Comparison of ENCODE assay signal across 15 cellular contexts in genomic region chr5:159783731-159784247, GRCh38.
DNase-seq lines count a peak whose midpoint lies in the region; ATAC-seq and TF ChIP-seq lines count a peak whose summit lies in the region.
"Had no signal": no experiment of that assay in that cellular context is flagged by ENCODE, and none has a peak within 500 bp of the region (broad histone marks: within the 10 kb centered on the region; RNA-seq: fewer than 3 reads in every experiment).

No MANE protein-coding gene starts in this region.

- H3K36me3 Mint-ChIP-seq in activated T-helper 1 cell treated with anti-CD3 and anti-CD28 coated beads, Interleukin-12 subunit alpha, Interleukin-12 subunit beta, Interleukin-2, Interleukin-4 antibody, amounts not matched to agents 30 ng/mL and 10 ng/mL and 1 ng/mL, durations not matched to agents 14 hours and 24 hours and 36 hours (ENCODE audit: low read depth): no peaks in the 10 kb centered on the region
- H3K36me3 Mint-ChIP-seq: CD8-positive, alpha-beta memory T cell had no signal

- H3K27me3 ChIP-seq in right atrium auricular region: no peaks in the 10 kb centered on the region
- H3K27me3 ChIP-seq in lung (ENCODE audit: control insufficient read depth, insufficient read depth): peaks cover 3% of the 10 kb centered on the region
- H3K27me3 ChIP-seq in aorta (ENCODE audit: control insufficient read depth in 1 of 2, insufficient read depth in 2 of 2, low read length in 1 of 2): no peaks in the 10 kb centered on the region
- H3K27me3 ChIP-seq: BLaER1 had no signal

- H3K4me3 Mint-ChIP-seq in activated T-helper 1 cell treated with anti-CD3 and anti-CD28 coated beads, Interleukin-12 subunit alpha, Interleukin-12 subunit beta, Interleukin-2, Interleukin-4 antibody, amounts not matched to agents 30 ng/mL and 10 ng/mL and 1 ng/mL, durations not matched to agents 14 hours and 24 hours and 36 hours: no peak overlapping the region
- H3K4me3 Mint-ChIP-seq: CD8-positive, alpha-beta memory T cell had no signal

- H3K36me3 ChIP-seq in right atrium auricular region (no peaks in the 10 kb centered on the region), lung (ENCODE audit: control insufficient read depth in 2 of 2, insufficient read depth in 2 of 2, low read length in 2 of 2) (no peaks in the 10 kb centered on the region), aorta (ENCODE audit: control insufficient read depth in 1 of 2, insufficient read depth in 2 of 2, low read length in 1 of 2) (no peaks in the 10 kb centered on the region)
- H3K36me3 ChIP-seq: BLaER1 had no signal

- H3K4me1 ChIP-seq in right atrium auricular region: peaks cover 0 to 17% of the 10 kb centered on the region in 2 donors
- H3K4me1 ChIP-seq in lung (ENCODE audit: control insufficient read depth in 2 of 2, insufficient read depth in 2 of 2, low read length in 2 of 2): no peaks in the 10 kb centered on the region
- H3K4me1 ChIP-seq in aorta (ENCODE audit: control insufficient read depth in 1 of 2, insufficient read depth in 2 of 2, low read length in 2 of 2): peaks cover 15 to 18% of the 10 kb centered on the region in 2 donors
- H3K4me1 ChIP-seq: BLaER1, Caco-2 had no signal

- ATAC-seq in left cardiac atrium: no peak
- ATAC-seq in lung (ENCODE audit: insufficient read depth, low FRiP score): no peak
- no peak for ATAC-seq in aorta (ENCODE audit: low FRiP score)

- no peak overlapping the region for H3K27ac ChIP-seq in right atrium auricular region
- H3K27ac ChIP-seq in lung (ENCODE audit: low read depth in 1 of 2, low read length in 1 of 2): no peak overlapping the region
- peak overlapping the region; percentile 47 to 87 for H3K27ac ChIP-seq in aorta (ENCODE audit: low read depth in 1 of 2, low read length in 2 of 2)
- H3K27ac ChIP-seq: 22Rv1, BLaER1, GM23248 had no signal

- H3K27me3 Mint-ChIP-seq in activated T-helper 1 cell treated with anti-CD3 and anti-CD28 coated beads, Interleukin-12 subunit alpha, Interleukin-12 subunit beta, Interleukin-2, Interleukin-4 antibody, amounts not matched to agents 30 ng/mL and 10 ng/mL and 1 ng/mL, durations not matched to agents 14 hours and 24 hours and 36 hours (ENCODE audit: insufficient read depth): peaks cover 25% of the 10 kb centered on the region

- no peaks in the 10 kb centered on the region for H3K9me3 ChIP-seq in right atrium auricular region
- no peaks in the 10 kb centered on the region for H3K9me3 ChIP-seq in lung (ENCODE audit: control insufficient read depth in 2 of 2, insufficient read depth in 1 of 2, low read length in 1 of 2)
- no peaks in the 10 kb centered on the region for H3K9me3 ChIP-seq in aorta (ENCODE audit: control insufficient read depth, low read length)
- H3K9me3 ChIP-seq: BLaER1, Caco-2 had no signal

- peaks cover 27% of the 10 kb centered on the region for H3K4me1 Mint-ChIP-seq in activated T-helper 1 cell treated with anti-CD3 and anti-CD28 coated beads, Interleukin-12 subunit alpha, Interleukin-12 subunit beta, Interleukin-2, Interleukin-4 antibody, amounts not matched to agents 30 ng/mL and 10 ng/mL and 1 ng/mL, durations not matched to agents 14 hours and 24 hours and 36 hours (ENCODE audit: low read depth)
- H3K4me1 Mint-ChIP-seq: CD8-positive, alpha-beta memory T cell had no signal

- intact Hi-C loops in left cardiac atrium (cut with DNase I) (loop anchor here in 1 of 2 donors (10.0 kb wide), 1 partner anchor 131 kb away; the partner anchor contains the start of gene ADRA1B), aorta (cut with DNase I) (loop anchor here in 1 of 2 donors (5.0 kb wide), 1 partner anchor 129 kb away; no protein-coding TSS in a partner anchor)
- intact Hi-C loops in activated T-helper 1 cell treated with anti-CD3 and anti-CD28 coated beads, Interleukin-12 subunit alpha, Interleukin-12 subunit beta, Interleukin-2, Interleukin-4 antibody, amounts not matched to agents 30 ng/mL and 10 ng/mL and 1 ng/mL, durations not matched to agents 14 hours and 24 hours and 36 hours (cut with micrococcal nuclease): no loop called here

- WGBS in lung, 2 donors: 78 to 88% methylated on average over 3 of the region's 3 CpGs
- WGBS in aorta, 2 donors: 87 to 88% methylated on average over 3 of the region's 3 CpGs

- DNase-seq in right atrium auricular region (ENCODE audit: low spot score): peak; percentile 47
- no peak for DNase-seq in left cardiac atrium
- DNase-seq in epithelial cell of esophagus (ENCODE audit: low read depth): peak; percentile 47
- DNase-seq in lung (ENCODE audit: low spot score): peak; percentile 16
- no peak for DNase-seq in aorta
- no peak for DNase-seq in NCI-H1092 treated with DMSO at 0.1 percent for 48 hours (lab: John Stamatoyannopoulos, UW)
- DNase-seq in activated T-helper 1 cell treated with anti-CD3 and anti-CD28 coated beads, Interleukin-12 subunit alpha, Interleukin-12 subunit beta, Interleukin-2, Interleukin-4 antibody, amounts not matched to agents 30 ng/mL and 10 ng/mL and 1 ng/mL, durations not matched to agents 14 hours and 24 hours and 36 hours (ENCODE audit: low spot score): no peak
- DNase-seq in stimulated activated CD4-positive, alpha-beta T cell treated with anti-CD3 and anti-CD28 coated beads, Interleukin-4, amount 100 ng/mL, for 24 hours: no peak
- DNase-seq: AML-193; Caco-2; CD8-positive, alpha-beta memory T cell; GM23248; H7 had no signal

- no peak overlapping the region for H3K4me3 ChIP-seq in right atrium auricular region
- H3K4me3 ChIP-seq in epithelial cell of esophagus (ENCODE audit: low read length): no peak overlapping the region
- H3K4me3 ChIP-seq in lung: no peak overlapping the region
- no peak overlapping the region for H3K4me3 ChIP-seq in aorta (ENCODE audit: low read length in 2 of 2)
- H3K4me3 ChIP-seq: BLaER1, GM23248 had no signal

- peaks cover 21% of the 10 kb centered on the region for H3K9me3 Mint-ChIP-seq in activated T-helper 1 cell treated with anti-CD3 and anti-CD28 coated beads, Interleukin-12 subunit alpha, Interleukin-12 subunit beta, Interleukin-2, Interleukin-4 antibody, amounts not matched to agents 30 ng/mL and 10 ng/mL and 1 ng/mL, durations not matched to agents 14 hours and 24 hours and 36 hours
- H3K9me3 Mint-ChIP-seq: CD8-positive, alpha-beta memory T cell had no signal

- TF ChIP-seq CTCF in right atrium auricular region (IDR thresholded peaks at IDR 0.05) (no peak), epithelial cell of esophagus (IDR thresholded peaks at IDR 0.05; ENCODE audit: insufficient read depth, low read depth, low read length, missing control alignments) (no peak), lung (IDR thresholded peaks at IDR 0.05; ENCODE audit: control extremely low read depth, extremely low read depth) (no peak)

- no peak overlapping the region for H3K27ac Mint-ChIP-seq in activated T-helper 1 cell treated with anti-CD3 and anti-CD28 coated beads, Interleukin-12 subunit alpha, Interleukin-12 subunit beta, Interleukin-2, Interleukin-4 antibody, amounts not matched to agents 30 ng/mL and 10 ng/mL and 1 ng/mL, durations not matched to agents 14 hours and 24 hours and 36 hours
- H3K27ac Mint-ChIP-seq: CD8-positive, alpha-beta memory T cell had no signal

Comparison
In these comparisons a context has a peak if more than half of its experiments do, and no peak if none do; other contexts are left out.
1. DNase-seq: peak in right atrium auricular region (single experiment), epithelial cell of esophagus (single experiment) and lung (single experiment); none in left cardiac atrium (single experiment), aorta (0 of 2), NCI-H1092 treated with DMSO at 0.1 percent for 48 hours (single experiment), activated T-helper 1 cell treated with anti-CD3 and anti-CD28 coated beads, Interleukin-12 subunit alpha, Interleukin-12 subunit beta, Interleukin-2, Interleukin-4 antibody, amounts not matched to agents 30 ng/mL and 10 ng/mL and 1 ng/mL, durations not matched to agents 14 hours and 24 hours and 36 hours (single experiment) and stimulated activated CD4-positive, alpha-beta T cell treated with anti-CD3 and anti-CD28 coated beads, Interleukin-4, amount 100 ng/mL, for 24 hours (single experiment).
2. H3K27ac ChIP-seq: peak in aorta (2 of 2); none in right atrium auricular region (0 of 2) and lung (0 of 2).